8 cellular contexts compared by ENCODE assay signal in the genomic region with DNA sequence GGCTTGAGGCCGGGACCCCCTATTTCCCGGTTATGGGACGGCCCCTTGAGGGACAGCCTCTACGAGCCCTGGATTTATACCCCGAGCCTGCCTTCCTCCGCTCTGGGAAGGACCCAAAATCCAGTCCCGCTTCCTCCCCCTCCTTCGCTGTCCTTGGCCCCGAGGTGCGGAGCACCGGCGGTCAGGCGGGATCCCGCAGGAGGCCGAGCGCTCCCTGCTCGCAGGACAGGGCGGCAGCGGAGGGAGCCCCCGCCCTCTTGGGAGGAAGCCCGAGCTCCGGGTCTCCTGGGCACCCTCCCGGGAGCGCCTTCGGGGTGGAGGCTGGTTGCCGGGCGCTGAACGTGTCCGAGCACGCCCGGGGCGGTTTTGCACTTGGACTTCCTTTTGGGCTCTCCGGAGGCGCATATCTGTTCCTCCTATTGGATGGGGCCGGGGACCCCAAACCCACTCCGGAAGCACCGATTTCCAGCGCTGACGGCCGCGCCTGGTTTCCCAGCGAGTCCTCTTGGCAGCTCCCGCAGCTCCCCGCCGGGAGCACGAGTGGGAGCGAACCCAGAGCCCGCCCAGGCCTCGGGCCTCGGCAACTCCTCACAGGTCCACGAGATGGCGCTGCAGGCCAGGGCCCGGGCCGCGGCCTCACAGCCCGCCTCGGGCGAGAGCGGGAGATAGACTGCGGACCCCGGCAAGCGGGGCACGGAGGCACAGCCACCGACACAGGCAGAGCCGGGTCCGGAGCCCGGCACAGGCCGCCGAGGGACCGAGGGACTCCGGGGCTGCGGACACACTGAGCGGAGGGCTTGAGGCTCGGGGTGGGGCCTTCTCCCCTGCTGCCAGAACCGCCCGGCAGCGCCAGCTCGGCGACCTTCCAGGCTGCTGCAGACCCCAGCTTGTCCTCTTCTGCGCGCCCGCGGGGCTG. TPM values are rescaled to one million over a fixed set of nuclear protein-coding genes. Genes with fewer than 3 reads are reported as not detected.
DNase-seq lines count a peak whose midpoint lies in the region; ATAC-seq and TF ChIP-seq lines count a peak whose summit lies in the region.

No MANE protein-coding gene starts in this region.

- H3K4me3 ChIP-seq in epithelial cell of proximal tubule (ENCODE audit: low read depth, low read length) = peak overlapping the region; percentile 57

- TF ChIP-seq CTCF in epithelial cell of proximal tubule (conservative IDR thresholded peaks at IDR 0.05; ENCODE audit: low read depth, low read length) = peak; percentile 89

- DNase-seq in C1 segment of cervical spinal cord (lab: John Stamatoyannopoulos, UW) (peak in 12 of 14 donors; percentile 22 to 86 (median 72)), NOMO-1 (lab: John Stamatoyannopoulos, UW; ENCODE audit: unreplicated experiment in 2 of 2) (peak; percentile 71 to 78), activated T-cell treated with anti-CD3 and anti-CD28 coated beads for 24 hours (ENCODE audit: low read depth) (peak; percentile 70), epithelial cell of proximal tubule (ENCODE audit: low read depth) (no peak), mucosa of gallbladder (ENCODE audit: low spot score) (peak; percentile 83)
- peak; percentile 30 to 58 for DNase-seq in stimulated activated CD8-positive, alpha-beta memory T cell treated with anti-CD3 and anti-CD28 coated beads, Interleukin-4, amount 100 ng/mL, for 4 hours (ENCODE audit: low read depth in 2 of 2, low spot score in 1 of 2)

- ATAC-seq in GM19397 (IDR thresholded peaks at IDR 0.05; ENCODE audit: unreplicated experiment) = peak; percentile 67
- peak; percentile 52 for ATAC-seq in HG03571 (IDR thresholded peaks at IDR 0.05; ENCODE audit: unreplicated experiment)

RNA-seq across cellular contexts. Expression of a gene that starts 12.6 kb away (rescaled TPM):
- total RNA-seq in epithelial cell of proximal tubule (1.7 and 2.2 TPM in 2 replicates), mucosa of gallbladder (33.9 TPM)

RNA-seq across cellular contexts. Expression of a gene that starts 40.0 kb away (rescaled TPM):
- not detected in 2 replicates for total RNA-seq in epithelial cell of proximal tubule
- total RNA-seq in mucosa of gallbladder = 1.6 TPM

Comparison
In these comparisons a context has a peak if more than half of its experiments do, and no peak if none do; other contexts are left out.
1. RNA of a gene that starts 12.6 kb away (total RNA-seq): 33.9 TPM in mucosa of gallbladder (single experiment); 1.7 to 2.2 TPM in epithelial cell of proximal tubule; every median in the first group is over 10 times any median in the second.